ENCODE assay signal across 8 cellular contexts in genomic region chr12:89349814-89350213, GRCh38. TPM values are rescaled to one million over a fixed set of nuclear protein-coding genes. Genes with fewer than 3 reads are reported as not detected.
DNase-seq lines count a peak whose midpoint lies in the region; ATAC-seq and TF ChIP-seq lines count a peak whose summit lies in the region.

No MANE protein-coding gene starts in this region.

- peak overlapping the region; percentile 99 for H3K9ac ChIP-seq in parathyroid adenoma

- ATAC-seq in T-helper 17 cell (no peak), HG03095 (IDR thresholded peaks at IDR 0.05; ENCODE audit: unreplicated experiment) (no peak), GM18907 (IDR thresholded peaks at IDR 0.05; ENCODE audit: unreplicated experiment) (no peak)

- no peak for TF ChIP-seq CTCF in parathyroid adenoma (IDR thresholded peaks at IDR 0.05)

- peak overlapping the region; percentile 98 for H3K4me2 ChIP-seq in parathyroid adenoma (ENCODE audit: low read length)

- H3K27me3 ChIP-seq in parathyroid adenoma (ENCODE audit: control insufficient read depth, insufficient read depth, low read length): no peaks in the 10 kb centered on the region

- H3K9me3 ChIP-seq in T-helper 17 cell (ENCODE audit: control insufficient read depth, low read length, poor library complexity, severe bottlenecking) (no peaks in the 10 kb centered on the region), parathyroid adenoma (ENCODE audit: control insufficient read depth, low read length) (no peaks in the 10 kb centered on the region)

- no peak overlapping the region for H3K27ac Mint-ChIP-seq in T-helper 17 cell

- H3K36me3 ChIP-seq in parathyroid adenoma (ENCODE audit: control insufficient read depth, insufficient read depth, low read length): no peaks in the 10 kb centered on the region

- peak overlapping the region; percentile 88 for H3K4me3 ChIP-seq in parathyroid adenoma (ENCODE audit: low read depth, low read length)

- no peak overlapping the region for H2AFZ ChIP-seq in parathyroid adenoma

- H3K27ac ChIP-seq in parathyroid adenoma: peak overlapping the region; percentile 100

- H3K4me3 Mint-ChIP-seq in T-helper 17 cell: peak overlapping the region; percentile 95

- peaks cover 30% of the 10 kb centered on the region for H3K4me1 ChIP-seq in parathyroid adenoma

- H3K27me3 Mint-ChIP-seq in T-helper 17 cell: no peaks in the 10 kb centered on the region

- H3K36me3 Mint-ChIP-seq in T-helper 17 cell (ENCODE audit: low read depth): no peaks in the 10 kb centered on the region

- peak; percentile 58 for DNase-seq in AG08396 (ENCODE audit: low spot score)
- peak; percentile 80 for DNase-seq in HCEC 1CT
- no peak for DNase-seq in T-helper 17 cell
- peak; percentile 38 for DNase-seq in fibroblast of the conjunctiva (ENCODE audit: low read depth)
- DNase-seq in NCI-H1930 (lab: John Stamatoyannopoulos, UW): no peak

- H3K4me1 Mint-ChIP-seq in T-helper 17 cell: peaks cover 39% of the 10 kb centered on the region

- H3K79me2 ChIP-seq in parathyroid adenoma: peaks cover 48% of the 10 kb centered on the region

RNA-seq across cellular contexts. Expression of gene DUSP6, which starts 2.5 kb away (rescaled TPM):
- 10 to 100 TPM; 15.5 to 37.7 TPM for total RNA-seq in T-helper 17 cell

Comparison
In these comparisons a context has a peak if more than half of its experiments do, and no peak if none do; other contexts are left out.
1. DNase-seq: peak in AG08396 (single experiment), HCEC 1CT (single experiment) and fibroblast of the conjunctiva (single experiment); none in T-helper 17 cell (0 of 3) and NCI-H1930 (0 of 2).